In the genomic region with DNA sequence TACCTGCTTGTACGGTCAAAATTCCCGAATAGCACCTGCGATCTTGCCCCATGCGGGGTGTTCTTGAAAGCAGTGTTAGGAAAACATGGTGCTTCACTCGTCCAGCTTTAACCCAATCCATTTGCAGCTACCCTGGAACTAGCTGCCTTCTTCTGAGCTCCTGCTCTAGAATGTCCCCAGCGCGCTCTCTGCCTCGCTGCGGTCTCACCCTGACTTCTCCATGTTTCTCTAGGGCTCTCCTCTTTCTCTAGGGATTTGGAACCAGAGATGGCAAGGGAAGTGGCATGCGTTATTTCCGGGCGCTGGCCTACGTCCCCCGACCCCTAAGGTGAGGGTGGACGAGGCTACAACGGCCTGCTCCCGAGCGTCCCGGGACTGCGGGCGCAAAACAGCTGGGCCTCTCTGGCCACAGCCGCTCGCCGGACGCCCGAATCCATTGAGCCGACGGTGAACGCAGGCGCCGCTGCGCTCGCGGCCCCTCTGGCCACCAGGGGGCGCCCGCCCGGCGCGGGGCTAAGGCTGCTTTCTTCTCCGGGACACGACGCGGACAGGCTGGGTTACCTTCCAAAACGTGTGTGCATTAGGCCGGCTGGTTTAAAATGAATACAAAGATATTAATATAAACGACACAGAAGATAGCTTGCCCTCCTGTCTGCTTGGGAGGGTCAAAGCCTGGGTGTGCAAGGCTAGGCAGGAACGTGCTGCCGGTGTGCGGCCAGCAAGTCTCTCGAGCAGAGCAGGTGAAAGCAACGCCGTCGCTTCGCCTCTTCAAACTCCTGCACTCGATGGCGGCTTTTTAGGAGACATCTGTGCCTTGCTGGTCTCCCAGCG, we compare ENCODE assay signal across 9 cellular contexts. TPM values are rescaled to one million over a fixed set of nuclear protein-coding genes. Genes with fewer than 3 reads are reported as not detected.
A peak's percentile ranks its signal among the peaks of the same experiment; 100 is the strongest.
DNase-seq lines count a peak whose midpoint lies in the region; ATAC-seq and TF ChIP-seq lines count a peak whose summit lies in the region.
"Had no signal": no experiment of that assay in that cellular context is flagged by ENCODE, and none has a peak within 500 bp of the region (broad histone marks: within the 10 kb centered on the region; RNA-seq: fewer than 3 reads in every experiment).

No MANE protein-coding gene starts in this region.

- peak; percentile 87 for DNase-seq in BE2C
- DNase-seq in NT2/D1 (ENCODE audit: low read depth, low spot score), result no peak
- DNase-seq in activated T-cell treated with anti-CD3 and anti-CD28 coated beads, Interleukin-2, amount 50 U/mL, for 24 hours, result peak; percentile 82

- H3K27me3 ChIP-seq in BE2C, result no peaks in the 10 kb centered on the region
- H3K27me3 ChIP-seq in NT2/D1 (ENCODE audit: insufficient read depth, insufficient read length), result peaks cover 10% of the 10 kb centered on the region
- H3K27me3 ChIP-seq in mucosa of stomach (ENCODE audit: control insufficient read depth, insufficient read depth, low read length), result no peaks in the 10 kb centered on the region

- no peak overlapping the region for H3K27ac Mint-ChIP-seq in activated T-cell treated with anti-CD3 and anti-CD28 coated beads, Interleukin-2, amount 50 U/mL, for 24 hours
- H3K27ac Mint-ChIP-seq in stimulated activated memory B cell treated with anti-CD40 and anti-IgM and Interleukin-4, amounts not matched to agents 10 μg/mL and 1 μg/mL and 100 μg/mL, for 72 hours, result no peak overlapping the region

- peak overlapping the region; percentile 100 for H3K4me3 ChIP-seq in BE2C (ENCODE audit: low read depth, low read length)
- H3K4me3 ChIP-seq in NT2/D1 (ENCODE audit: insufficient read length, low read depth), result peak overlapping the region; percentile 42
- peak overlapping the region; percentile 60 for H3K4me3 ChIP-seq in mucosa of stomach (ENCODE audit: low read length)

- H3K4me1 ChIP-seq in BE2C (no peaks in the 10 kb centered on the region; the same call in 1 of the 2 replicates), NT2/D1 (ENCODE audit: insufficient read depth, insufficient read length) (no peaks in the 10 kb centered on the region), mucosa of stomach (ENCODE audit: control insufficient read depth, insufficient read depth, low read length) (peaks cover under 1% of the 10 kb centered on the region)

- no peaks in the 10 kb centered on the region for H3K36me3 Mint-ChIP-seq in activated T-cell treated with anti-CD3 and anti-CD28 coated beads, Interleukin-2, amount 50 U/mL, for 24 hours (ENCODE audit: low read depth)
- H3K36me3 Mint-ChIP-seq in stimulated activated memory B cell treated with anti-CD40 and anti-IgM and Interleukin-4, amounts not matched to agents 10 μg/mL and 1 μg/mL and 100 μg/mL, for 72 hours, result no peaks in the 10 kb centered on the region

- H3K9me3 Mint-ChIP-seq in activated T-cell treated with anti-CD3 and anti-CD28 coated beads, Interleukin-2, amount 50 U/mL, for 24 hours, result no peaks in the 10 kb centered on the region
- H3K9me3 Mint-ChIP-seq in stimulated activated memory B cell treated with anti-CD40 and anti-IgM and Interleukin-4, amounts not matched to agents 10 μg/mL and 1 μg/mL and 100 μg/mL, for 72 hours, result no peaks in the 10 kb centered on the region
- H3K9me3 Mint-ChIP-seq: T-helper 1 cell treated with Interleukin-12 subunit alpha and Interleukin-12 subunit beta and Interleukin-4 antibody, amounts not matched to agents 30 μg/mL and 1 μg/mL, for 36 hours had no signal

- peaks cover 21% of the 10 kb centered on the region for H3K4me1 Mint-ChIP-seq in activated T-cell treated with anti-CD3 and anti-CD28 coated beads, Interleukin-2, amount 50 U/mL, for 24 hours (ENCODE audit: low read depth)
- peaks cover 22% of the 10 kb centered on the region for H3K4me1 Mint-ChIP-seq in stimulated activated memory B cell treated with anti-CD40 and anti-IgM and Interleukin-4, amounts not matched to agents 10 μg/mL and 1 μg/mL and 100 μg/mL, for 72 hours

- H3K9me3 ChIP-seq in BE2C, result no peaks in the 10 kb centered on the region
- no peaks in the 10 kb centered on the region for H3K9me3 ChIP-seq in NT2/D1 (ENCODE audit: insufficient read depth, low read length)
- no peaks in the 10 kb centered on the region for H3K9me3 ChIP-seq in mucosa of stomach (ENCODE audit: control insufficient read depth, low read length)

- H3K36me3 ChIP-seq in BE2C, result peaks cover 4% of the 10 kb centered on the region; the same call in 1 of the 2 replicates
- peaks cover under 1% of the 10 kb centered on the region for H3K36me3 ChIP-seq in NT2/D1 (ENCODE audit: insufficient read depth, insufficient read length, low read length)
- H3K36me3 ChIP-seq in mucosa of stomach (ENCODE audit: control insufficient read depth, insufficient read depth, low read length), result no peaks in the 10 kb centered on the region

- peak; percentile 90 for TF ChIP-seq CTCF in BE2C (IDR thresholded peaks at IDR 0.05; ENCODE audit: low read depth, low read length)

- H3K9ac ChIP-seq in NT2/D1 (ENCODE audit: insufficient read length, low read depth), result peak overlapping the region; percentile 70
- peak overlapping the region; percentile 63 for H3K9ac ChIP-seq in mucosa of stomach (ENCODE audit: low read length)

- peak overlapping the region; percentile 71 for H3K4me3 Mint-ChIP-seq in activated T-cell treated with anti-CD3 and anti-CD28 coated beads, Interleukin-2, amount 50 U/mL, for 24 hours
- peak overlapping the region; percentile 72 for H3K4me3 Mint-ChIP-seq in stimulated activated memory B cell treated with anti-CD40 and anti-IgM and Interleukin-4, amounts not matched to agents 10 μg/mL and 1 μg/mL and 100 μg/mL, for 72 hours

- H3K27me3 Mint-ChIP-seq in activated T-cell treated with anti-CD3 and anti-CD28 coated beads, Interleukin-2, amount 50 U/mL, for 24 hours, result peaks cover 51% of the 10 kb centered on the region
- H3K27me3 Mint-ChIP-seq in stimulated activated memory B cell treated with anti-CD40 and anti-IgM and Interleukin-4, amounts not matched to agents 10 μg/mL and 1 μg/mL and 100 μg/mL, for 72 hours, result no peaks in the 10 kb centered on the region

- ATAC-seq in GM19035 (IDR thresholded peaks at IDR 0.05; ENCODE audit: unreplicated experiment) (peak; percentile 63), HG03342 (IDR thresholded peaks at IDR 0.05; ENCODE audit: unreplicated experiment) (peak; percentile 63), esophagus mucosa (peak; percentile 63)
- ATAC-seq in stimulated activated memory B cell treated with anti-CD40 and anti-IgM and Interleukin-4, amounts not matched to agents 10 μg/mL and 1 μg/mL and 100 μg/mL, for 72 hours, result peak; percentile 75

RNA-seq across cellular contexts. Expression of a gene that starts 1.8 kb away (rescaled TPM):
- polyA plus RNA-seq in BE2C (2012; ENCODE audit: insufficient read depth, insufficient read length, low read depth), result 146 TPM
- total RNA-seq in esophagus mucosa, result 11.8 TPM

Comparison
In these comparisons a context has a peak if more than half of its experiments do, and no peak if none do; other contexts are left out.
1. H3K4me3 ChIP-seq: peak in every context shown above with its lines; median percentile 100 in BE2C; 60 in mucosa of stomach; 42 in NT2/D1.